Comparison of ENCODE assay signal across 24 cellular contexts in the genomic region with DNA sequence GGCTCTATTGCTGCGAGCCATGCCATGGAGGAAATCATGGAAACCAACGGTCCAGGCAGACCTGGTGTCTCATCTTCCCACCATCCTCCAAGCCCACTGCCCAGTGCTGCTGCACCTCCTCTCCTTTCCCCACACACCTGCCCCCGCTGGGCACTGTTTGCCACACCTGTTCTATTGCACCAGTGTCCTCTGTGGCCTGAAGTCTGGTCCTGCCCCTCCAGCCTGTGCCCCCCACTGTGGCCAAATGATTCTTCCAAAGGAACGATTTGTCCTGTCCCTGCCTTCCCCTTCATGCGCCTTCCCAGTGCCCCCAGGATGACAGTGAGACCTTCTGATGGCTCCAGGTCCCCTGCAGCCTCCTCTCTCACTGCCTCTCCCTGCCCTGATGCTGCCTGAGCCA.
"Had no signal": no experiment of that assay in that cellular context is flagged by ENCODE, and none has a peak within 500 bp of the region (broad histone marks: within the 10 kb centered on the region; RNA-seq: fewer than 3 reads in every experiment).

No MANE protein-coding gene starts in this region.

- FAIRE-seq: colon, endothelial cell of umbilical vein, islet of Langerhans, keratinocyte had no signal

- H3K27ac ChIP-seq: coronary artery, dorsolateral prefrontal cortex, esophagus squamous epithelium, gastrocnemius medialis, heart right ventricle, left lung, lower lobe of right lung had no signal

- H3K4me3 Mint-ChIP-seq: memory B cell had no signal

- H3K4me3 ChIP-seq: coronary artery, dorsolateral prefrontal cortex, esophagus squamous epithelium, gastrocnemius medialis, heart right ventricle, left lung, lower lobe of right lung had no signal

- H3K9me3 ChIP-seq: gastrocnemius medialis had no signal

- DNase-seq: dermis blood vessel endothelial cell; dorsolateral prefrontal cortex; effector CD4-positive, alpha-beta T cell; effector memory CD4-positive, alpha-beta T cell; esophagus squamous epithelium; foreskin fibroblast; foreskin melanocyte; gastrocnemius medialis; glutamatergic neuron; heart right ventricle; hippocampal formation; left cardiac atrium; left lung; left ventricle myocardium superior; lower lobe of right lung; mammary epithelial cell; mesendoderm; midbrain had no signal

- H3K4me1 ChIP-seq: esophagus squamous epithelium, gastrocnemius medialis, heart right ventricle, left lung, lower lobe of right lung had no signal

- H3K36me3 Mint-ChIP-seq: memory B cell had no signal

- H3K36me3 ChIP-seq: esophagus squamous epithelium, gastrocnemius medialis, heart right ventricle, left lung, lower lobe of right lung had no signal

- H3K4me1 Mint-ChIP-seq: memory B cell had no signal

- ATAC-seq: gastrocnemius medialis, heart right ventricle, left cardiac atrium, left lung, left ventricle myocardium superior, lower lobe of right lung had no signal

- H3K27ac Mint-ChIP-seq: memory B cell had no signal
